ENCODE assay signal across 8 cellular contexts in genomic region chr13:80235559-80236296, GRCh38.
DNase-seq lines count a peak whose midpoint lies in the region; ATAC-seq and TF ChIP-seq lines count a peak whose summit lies in the region.

No MANE protein-coding gene starts in this region.

- H3K27ac ChIP-seq in CD4-positive, alpha-beta T cell (ENCODE audit: low read depth, low read length): no peak overlapping the region

- no peaks in the 10 kb centered on the region for H3K9me3 ChIP-seq in endocrine pancreas (ENCODE audit: control insufficient read depth, low read length)
- no peaks in the 10 kb centered on the region for H3K9me3 ChIP-seq in CD4-positive, alpha-beta T cell (ENCODE audit: control insufficient read depth, low read length)

- H3K4me3 Mint-ChIP-seq in CD4-positive, alpha-beta T cell: no peak overlapping the region

- no peaks in the 10 kb centered on the region for H3K27me3 Mint-ChIP-seq in CD4-positive, alpha-beta T cell

- POLR2A ChIA-PET in CD4-positive, alpha-beta T cell (lab: Charles Lee): no interaction called here

- CTCF ChIA-PET in CD4-positive, alpha-beta T cell (lab: Charles Lee): no interaction called here

- no peaks in the 10 kb centered on the region for H3K4me1 Mint-ChIP-seq in CD4-positive, alpha-beta T cell (ENCODE audit: low read depth)

- no peaks in the 10 kb centered on the region for H3K36me3 Mint-ChIP-seq in CD4-positive, alpha-beta T cell (ENCODE audit: low read depth)

- DNase-seq in HT-29 (ENCODE audit: low spot score) (peak; percentile 92), renal cortical epithelial cell (ENCODE audit: low read depth) (peak; percentile 95), OCI-M1 (lab: John Stamatoyannopoulos, UW) (no peak), midbrain (lab: John Stamatoyannopoulos, UW) (no peak)
- no peak for DNase-seq in NK-92 treated with Interleukin-12 subunit alpha and Interleukin-12 subunit beta, amount 100 ng/mL, for 24 hours (lab: John Stamatoyannopoulos, UW)
- DNase-seq in CD4-positive, alpha-beta T cell: no peak

- TF ChIP-seq CTCF in CD4-positive, alpha-beta T cell (IDR thresholded peaks at IDR 0.05): no peak

- no peak overlapping the region for H3K27ac Mint-ChIP-seq in CD4-positive, alpha-beta T cell

- no peaks in the 10 kb centered on the region for H3K27me3 ChIP-seq in endocrine pancreas (ENCODE audit: control insufficient read depth, insufficient read depth, low read length)
- H3K27me3 ChIP-seq in CD4-positive, alpha-beta T cell (ENCODE audit: control insufficient read depth, insufficient read depth, low read length): no peaks in the 10 kb centered on the region

- ATAC-seq in GM19438 (IDR thresholded peaks at IDR 0.05; ENCODE audit: low read depth, unreplicated experiment): peak; percentile 33
- no peak for ATAC-seq in CD4-positive, alpha-beta T cell (ENCODE audit: poor library complexity)

- intact Hi-C loops in CD4-positive, alpha-beta T cell (cut with DNase I, micrococcal nuclease): no loop called here

- no peaks in the 10 kb centered on the region for H3K9me3 Mint-ChIP-seq in CD4-positive, alpha-beta T cell

- no peaks in the 10 kb centered on the region for H3K36me3 ChIP-seq in endocrine pancreas (ENCODE audit: control insufficient read depth, insufficient read depth, low read length)

- no peak overlapping the region for H3K9ac ChIP-seq in endocrine pancreas (ENCODE audit: control insufficient read depth, insufficient read depth, low read length)

- H3K4me3 ChIP-seq in endocrine pancreas (ENCODE audit: control insufficient read depth, insufficient read depth, low read length): peak overlapping the region; percentile 24

- peaks cover 6% of the 10 kb centered on the region for H3K4me1 ChIP-seq in endocrine pancreas (ENCODE audit: control insufficient read depth, insufficient read depth, low read length)

Comparison
In these comparisons a context has a peak if more than half of its experiments do, and no peak if none do; other contexts are left out.
1. DNase-seq: peak in HT-29 (single experiment) and renal cortical epithelial cell (single experiment); none in NK-92 treated with Interleukin-12 subunit alpha and Interleukin-12 subunit beta, amount 100 ng/mL, for 24 hours (single experiment), OCI-M1 (single experiment), midbrain (single experiment) and CD4-positive, alpha-beta T cell (0 of 10).